In genomic region chr17:42772945-42773289, GRCh38 we compare ENCODE assay signal across 8 cellular contexts. TPM values are rescaled to one million over a fixed set of nuclear protein-coding genes. Genes with fewer than 3 reads are reported as not detected.
DNase-seq lines count a peak whose midpoint lies in the region; ATAC-seq, FAIRE-seq and TF ChIP-seq lines count a peak whose summit lies in the region.

No MANE protein-coding gene starts in this region.

- H3K4me3 ChIP-seq in kidney (ENCODE audit: low read length in 2 of 2) (peak overlapping the region; percentile 99), testis (peak overlapping the region; percentile 76 to 81)

- H3K9me3 Mint-ChIP-seq in activated CD4-positive, alpha-beta T cell treated with anti-CD3 and anti-CD28 coated beads for 36 hours (ENCODE audit: low read depth) = no peaks in the 10 kb centered on the region
- no peaks in the 10 kb centered on the region for H3K9me3 Mint-ChIP-seq in activated naive CD8-positive, alpha-beta T cell treated with anti-CD3 and anti-CD28 coated beads for 36 hours

- H3K9me3 ChIP-seq in kidney (ENCODE audit: control insufficient read depth in 1 of 2, low read length in 2 of 2) = no peaks in the 10 kb centered on the region
- H3K9me3 ChIP-seq in testis = no peaks in the 10 kb centered on the region

- H3K36me3 ChIP-seq in kidney (ENCODE audit: control insufficient read depth in 1 of 2, insufficient read depth in 2 of 2, low read length in 2 of 2) = peaks cover 7 to 16% of the 10 kb centered on the region in 2 donors
- H3K36me3 ChIP-seq in testis (ENCODE audit: low read depth, missing control alignments) = no peaks in the 10 kb centered on the region

- POLR2A ChIA-PET in activated CD4-positive, alpha-beta T cell treated with anti-CD3 and anti-CD28 coated beads for 36 hours (lab: Charles Lee) = interaction anchor here (1.6 kb wide), 1 partner anchor 13 kb away, joined by 5 read pairs; no protein-coding TSS in a partner anchor

- peak overlapping the region; percentile 97 to 100 for H3K9ac ChIP-seq in kidney (ENCODE audit: low read length in 2 of 2)

- TF ChIP-seq POLR2A in testis (IDR thresholded peaks at IDR 0.05) = no peak

- ATAC-seq in activated CD4-positive, alpha-beta T cell treated with anti-CD3 and anti-CD28 coated beads for 36 hours = peak; percentile 30
- no peak for ATAC-seq in HG03439 (IDR thresholded peaks at IDR 0.05; ENCODE audit: unreplicated experiment)
- no peak for ATAC-seq in GM18861 (IDR thresholded peaks at IDR 0.05; ENCODE audit: unreplicated experiment)

- peak overlapping the region; percentile 95 for H3K27ac Mint-ChIP-seq in activated CD4-positive, alpha-beta T cell treated with anti-CD3 and anti-CD28 coated beads for 36 hours
- H3K27ac Mint-ChIP-seq in activated naive CD8-positive, alpha-beta T cell treated with anti-CD3 and anti-CD28 coated beads for 36 hours = peak overlapping the region; percentile 93

- DNase-seq in activated CD4-positive, alpha-beta T cell treated with anti-CD3 and anti-CD28 coated beads for 36 hours = no peak
- no peak for DNase-seq in activated CD4-positive, alpha-beta T cell treated with anti-CD3 and anti-CD28 coated beads, Interleukin-2, amount 50 U/mL, for 48 hours
- no peak for DNase-seq in activated naive CD8-positive, alpha-beta T cell treated with anti-CD3 and anti-CD28 coated beads for 36 hours
- DNase-seq in kidney (no peak), testis (no peak), NCI-H2029 treated with DMSO at 0.1 percent for 48 hours (lab: John Stamatoyannopoulos, UW) (no peak)

- WGBS in testis, 2 donors = 0 to 3% methylated on average over 3 of the region's 3 CpGs

- H3K36me3 Mint-ChIP-seq in activated CD4-positive, alpha-beta T cell treated with anti-CD3 and anti-CD28 coated beads for 36 hours (ENCODE audit: low read depth) = peaks cover 24% of the 10 kb centered on the region
- peaks cover 24% of the 10 kb centered on the region for H3K36me3 Mint-ChIP-seq in activated naive CD8-positive, alpha-beta T cell treated with anti-CD3 and anti-CD28 coated beads for 36 hours

- H3K4me1 ChIP-seq in kidney (ENCODE audit: control insufficient read depth in 1 of 2, insufficient read depth in 1 of 2, low read depth in 1 of 2, low read length in 2 of 2) (peaks cover 5 to 7% of the 10 kb centered on the region in 2 donors), testis (peaks cover 5% of the 10 kb centered on the region)

- FAIRE-seq in kidney (lab: Jason Lieb, UNC) = no peak

- no peaks in the 10 kb centered on the region for H3K27me3 ChIP-seq in testis

- CTCF ChIA-PET in activated CD4-positive, alpha-beta T cell treated with anti-CD3 and anti-CD28 coated beads for 36 hours (lab: Charles Lee) = interaction anchor here (0.6 to 3.1 kb wide), 6 partner anchors 9 to 586 kb away, joined by 3 to 23 read pairs (median 3); partner anchors contain the start of gene PSMC3IP

- TF ChIP-seq CTCF in kidney (IDR thresholded peaks at IDR 0.05; ENCODE audit: borderline replicate concordance, extremely low read depth, insufficient read depth) (no peak), testis (IDR thresholded peaks at IDR 0.05) (no peak)

- H3K4me3 Mint-ChIP-seq in activated CD4-positive, alpha-beta T cell treated with anti-CD3 and anti-CD28 coated beads for 36 hours = peak overlapping the region; percentile 96
- H3K4me3 Mint-ChIP-seq in activated naive CD8-positive, alpha-beta T cell treated with anti-CD3 and anti-CD28 coated beads for 36 hours = peak overlapping the region; percentile 99

- intact Hi-C loops in activated CD4-positive, alpha-beta T cell treated with anti-CD3 and anti-CD28 coated beads for 36 hours (cut with DNase I, micrococcal nuclease) = loop anchor here (1.0 to 5.0 kb wide), 8 partner anchors 13 to 195 kb away; partner anchors contain the start of genes BECN1 (in 2 of the 2), CNTD1 (in 1 of the 2), COA3 (in 1 of the 2) and EZH1 (in 1 of the 2)
- intact Hi-C loops in kidney (cut with DNase I) = no loop called here
- intact Hi-C loops in testis (cut with DNase I; ENCODE audit: low total_unique reads) = no loop called here

- H3K27ac ChIP-seq in kidney (ENCODE audit: low read depth in 2 of 2, low read length in 2 of 2) = peak overlapping the region in 1 of 2 donors; percentile 80
- H3K27ac ChIP-seq in testis = peak overlapping the region in 1 of 2 donors; percentile 79

- peaks cover 22% of the 10 kb centered on the region for H3K4me1 Mint-ChIP-seq in activated CD4-positive, alpha-beta T cell treated with anti-CD3 and anti-CD28 coated beads for 36 hours
- peaks cover 16% of the 10 kb centered on the region for H3K4me1 Mint-ChIP-seq in activated naive CD8-positive, alpha-beta T cell treated with anti-CD3 and anti-CD28 coated beads for 36 hours

- peaks cover 3% of the 10 kb centered on the region for H3K27me3 Mint-ChIP-seq in activated CD4-positive, alpha-beta T cell treated with anti-CD3 and anti-CD28 coated beads for 36 hours
- H3K27me3 Mint-ChIP-seq in activated naive CD8-positive, alpha-beta T cell treated with anti-CD3 and anti-CD28 coated beads for 36 hours = no peaks in the 10 kb centered on the region

RNA-seq across cellular contexts. Expression of gene VPS25, which starts 0.3 kb away (rescaled TPM):
- 10 to 100 TPM; 62.5 to 64.0 TPM for total RNA-seq in activated CD4-positive, alpha-beta T cell treated with anti-CD3 and anti-CD28 coated beads for 36 hours
- 10 to 100 TPM; 90.4 to 91.7 TPM for total RNA-seq in activated naive CD8-positive, alpha-beta T cell treated with anti-CD3 and anti-CD28 coated beads for 36 hours
- total RNA-seq in kidney (85.2 TPM), testis (10 to 100 TPM; 48.3 to 51.8 TPM)
- polyA plus RNA-seq in kidney (ENCODE audit: insufficient read depth, low read depth, low replicate concordance) (112 TPM), testis (ENCODE audit: insufficient read depth, low read depth, low replicate concordance) (64.1 TPM)

RNA-seq across cellular contexts. Expression of gene WNK4, which starts 7.5 kb away (rescaled TPM):
- total RNA-seq in activated CD4-positive, alpha-beta T cell treated with anti-CD3 and anti-CD28 coated beads for 36 hours = under 1 TPM; 0.42 to 0.64 TPM
- total RNA-seq in activated naive CD8-positive, alpha-beta T cell treated with anti-CD3 and anti-CD28 coated beads for 36 hours = under 1 TPM; 0.25 to 0.26 TPM
- 14.9 TPM for total RNA-seq in kidney
- 26.4 TPM for polyA plus RNA-seq in kidney (ENCODE audit: insufficient read depth, low read depth, low replicate concordance)
- total RNA-seq in testis = 1 to 10 TPM; 1.4 to 2.3 TPM
- polyA plus RNA-seq in testis (ENCODE audit: insufficient read depth, low read depth, low replicate concordance) = 2.8 TPM

RNA-seq across cellular contexts. Expression of gene RAMP2, which starts 11.9 kb away (rescaled TPM):
- total RNA-seq in activated CD4-positive, alpha-beta T cell treated with anti-CD3 and anti-CD28 coated beads for 36 hours = not detected
- total RNA-seq in activated naive CD8-positive, alpha-beta T cell treated with anti-CD3 and anti-CD28 coated beads for 36 hours = not detected
- total RNA-seq in kidney (55.7 TPM), testis (10 to 100 TPM in 1 of 2 donors, 1 to 10 TPM in 1; 6.9 to 14.6 TPM)
- polyA plus RNA-seq in kidney (ENCODE audit: insufficient read depth, low read depth, low replicate concordance) (134 TPM), testis (ENCODE audit: insufficient read depth, low read depth, low replicate concordance) (38.2 TPM)

RNA-seq across cellular contexts. Expression of gene COA3, which starts 25.6 kb away (rescaled TPM):
- total RNA-seq in activated CD4-positive, alpha-beta T cell treated with anti-CD3 and anti-CD28 coated beads for 36 hours = 10 to 100 TPM; 30.1 to 31.4 TPM
- total RNA-seq in activated naive CD8-positive, alpha-beta T cell treated with anti-CD3 and anti-CD28 coated beads for 36 hours = 10 to 100 TPM; 42.0 to 42.2 TPM
- total RNA-seq in kidney = 144 TPM
- 656 TPM for polyA plus RNA-seq in kidney (ENCODE audit: insufficient read depth, low read depth, low replicate concordance)
- total RNA-seq in testis = 10 to 100 TPM; 43.0 to 49.2 TPM
- polyA plus RNA-seq in testis (ENCODE audit: insufficient read depth, low read depth, low replicate concordance) = 52.7 TPM

RNA-seq across cellular contexts. Expression of gene CNTD1, which starts 25.7 kb away (rescaled TPM):
- total RNA-seq in activated CD4-positive, alpha-beta T cell treated with anti-CD3 and anti-CD28 coated beads for 36 hours = not detected
- not detected for total RNA-seq in activated naive CD8-positive, alpha-beta T cell treated with anti-CD3 and anti-CD28 coated beads for 36 hours
- total RNA-seq in kidney = 0.60 TPM
- polyA plus RNA-seq in kidney (ENCODE audit: insufficient read depth, low read depth, low replicate concordance) = 0.95 TPM
- total RNA-seq in testis = 10 to 100 TPM; 21.2 to 49.1 TPM
- 114 TPM for polyA plus RNA-seq in testis (ENCODE audit: insufficient read depth, low read depth, low replicate concordance)

Comparison
In these comparisons a context has a peak if more than half of its experiments do, and no peak if none do; other contexts are left out.
1. RNA of gene RAMP2, which starts 11.9 kb away (total RNA-seq): 55.7 TPM in kidney (single experiment) and 6.9 to 14.6 TPM in testis; not detected in activated naive CD8-positive, alpha-beta T cell treated with anti-CD3 and anti-CD28 coated beads for 36 hours and not detected in activated CD4-positive, alpha-beta T cell treated with anti-CD3 and anti-CD28 coated beads for 36 hours; every median in the first group is over 4 times any median in the second.
2. intact Hi-C loops: an anchor here in activated CD4-positive, alpha-beta T cell treated with anti-CD3 and anti-CD28 coated beads for 36 hours (1.0 to 5.0 kb wide); none called in kidney and testis.